13 cellular contexts compared by ENCODE assay signal in the genomic region with DNA sequence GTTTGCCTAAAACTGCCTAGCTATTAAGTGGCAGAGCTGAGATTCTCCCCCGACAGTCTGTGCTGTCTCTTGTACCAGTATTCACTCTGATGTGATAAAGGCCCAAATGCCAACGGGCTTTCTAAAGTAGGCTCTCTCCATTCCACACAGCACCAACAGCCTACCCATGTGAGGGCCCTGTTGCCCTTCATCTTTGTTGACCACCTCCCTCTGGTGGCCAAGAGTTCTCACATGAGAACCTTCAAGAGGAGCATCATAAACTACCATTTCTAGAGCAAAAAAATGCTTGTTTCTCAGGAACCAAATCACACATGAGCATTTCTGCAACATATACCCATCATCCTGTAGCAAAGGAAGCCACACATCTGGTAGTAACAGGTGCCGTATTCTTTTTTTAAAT.
DNase-seq lines count a peak whose midpoint lies in the region; ATAC-seq and TF ChIP-seq lines count a peak whose summit lies in the region.
"Had no signal": no experiment of that assay in that cellular context is flagged by ENCODE, and none has a peak within 500 bp of the region (broad histone marks: within the 10 kb centered on the region; RNA-seq: fewer than 3 reads in every experiment).

No MANE protein-coding gene starts in this region.

- H3K4me1 ChIP-seq in Caco-2 (no peaks in the 10 kb centered on the region), OCI-LY7 (ENCODE audit: insufficient read depth, low read length, poor library complexity, severe bottlenecking) (no peaks in the 10 kb centered on the region)
- H3K4me1 ChIP-seq: left ventricle myocardium inferior had no signal

- no peak overlapping the region for H3K4me3 Mint-ChIP-seq in Caco-2 (ENCODE audit: unreplicated experiment)
- H3K4me3 Mint-ChIP-seq: activated CD8-positive, alpha-beta T cell treated with anti-CD3 and anti-CD28 coated beads, Interleukin-2, amount 10 ng/mL, durations not matched to agents 7 days and 5 days; activated naive CD4-positive, alpha-beta T cell treated with anti-CD3 and anti-CD28 coated beads, Interleukin-2, amount 50 U/mL, for 24 hours; CD4-positive, CD25-positive, alpha-beta regulatory T cell had no signal

- H3K4me2 ChIP-seq in OCI-LY7 (ENCODE audit: low read length), result no peak overlapping the region

- H3K9me3 ChIP-seq in Caco-2, result no peaks in the 10 kb centered on the region
- no peaks in the 10 kb centered on the region for H3K9me3 ChIP-seq in OCI-LY7 (ENCODE audit: low read length)
- H3K9me3 ChIP-seq: ovary had no signal

- H3K79me2 ChIP-seq in OCI-LY7 (ENCODE audit: insufficient read depth, low read depth, low read length), result no peaks in the 10 kb centered on the region

- no peak overlapping the region for H3K27ac Mint-ChIP-seq in Caco-2 (ENCODE audit: unreplicated experiment)
- H3K27ac Mint-ChIP-seq: activated CD8-positive, alpha-beta T cell treated with anti-CD3 and anti-CD28 coated beads, Interleukin-2, amount 10 ng/mL, durations not matched to agents 7 days and 5 days; activated naive CD4-positive, alpha-beta T cell treated with anti-CD3 and anti-CD28 coated beads, Interleukin-2, amount 50 U/mL, for 24 hours; CD4-positive, CD25-positive, alpha-beta regulatory T cell had no signal

- no peak overlapping the region for H3K27ac ChIP-seq in OCI-LY7 (ENCODE audit: low read depth, low read length, poor library complexity, severe bottlenecking)
- H3K27ac ChIP-seq: left ventricle myocardium inferior, ovary had no signal

- H3K36me3 ChIP-seq in Caco-2 (ENCODE audit: control insufficient read depth, insufficient read depth, low read length) (no peaks in the 10 kb centered on the region), H7 (replicated peaks; ENCODE audit: control insufficient read depth, insufficient read depth, low read length) (no peaks in the 10 kb centered on the region), OCI-LY7 (ENCODE audit: insufficient read depth, low read length) (no peaks in the 10 kb centered on the region)
- H3K36me3 ChIP-seq: left ventricle myocardium inferior, ovary had no signal

- H3K4me1 Mint-ChIP-seq in Caco-2 (ENCODE audit: low read depth, unreplicated experiment), result no peaks in the 10 kb centered on the region
- H3K4me1 Mint-ChIP-seq: activated naive CD4-positive, alpha-beta T cell treated with anti-CD3 and anti-CD28 coated beads, Interleukin-2, amount 50 U/mL, for 24 hours; CD4-positive, CD25-positive, alpha-beta regulatory T cell had no signal

- CTCF ChIA-PET in Caco-2 (lab: Charles Lee) (interaction anchor here (1.0 kb wide), 1 partner anchor 264 kb away, joined by 4 read pairs; no protein-coding TSS in a partner anchor), OCI-LY7 (lab: Charles Lee; ENCODE audit: unreplicated experiment) (no interaction called here)

- no peak overlapping the region for H3K4me3 ChIP-seq in Caco-2 (ENCODE audit: low read depth, low read length)
- H3K4me3 ChIP-seq in H7 (ENCODE audit: insufficient read depth, low read depth, low read length), result no peak overlapping the region
- H3K4me3 ChIP-seq in OCI-LY7 (ENCODE audit: low read depth, low read length, poor library complexity, severe bottlenecking), result no peak overlapping the region
- H3K4me3 ChIP-seq: left ventricle myocardium inferior, ovary had no signal

- no peak for ATAC-seq in HG03378 (IDR thresholded peaks at IDR 0.05; ENCODE audit: unreplicated experiment)
- ATAC-seq: activated CD8-positive, alpha-beta T cell treated with anti-CD3 and anti-CD28 coated beads, Interleukin-2, amount 10 ng/mL, durations not matched to agents 7 days and 5 days had no signal

- intact Hi-C loops in Caco-2 (cut with micrococcal nuclease; ENCODE audit: unreplicated experiment), result loop anchor here (1.0 to 10.0 kb wide), 3 partner anchors 162 to 264 kb away; no protein-coding TSS in a partner anchor
- intact Hi-C loops in OCI-LY7 (cut with micrococcal nuclease; ENCODE audit: unreplicated experiment), result no loop called here

- peak in 1 of 2 experiments; percentile 30 for TF ChIP-seq CTCF in Caco-2 (IDR thresholded peaks at IDR 0.05; ENCODE audit: insufficient read depth in 1 of 2, low read depth in 1 of 2, low read length in 1 of 2, severe bottlenecking in 1 of 2, unreplicated experiment in 1 of 2)
- peak; percentile 38; the same call in 1 of the 2 replicates for TF ChIP-seq CTCF in OCI-LY7 (conservative IDR thresholded peaks at IDR 0.05; ENCODE audit: low read length)

- no peaks in the 10 kb centered on the region for H3K9me2 ChIP-seq in OCI-LY7 (ENCODE audit: insufficient read depth, low read length)

- BruUV-seq in Caco-2 (replicated peaks; lab: Mats Ljungman, UMichigan) (no TSS peak), OCI-LY7 (replicated peaks; lab: Mats Ljungman, UMichigan) (no TSS peak)

- DNase-seq in Caco-2 (peak; percentile 32 to 40), H7 (peak; percentile 15), OCI-LY7 (ENCODE audit: low spot score) (no peak), kidney tubule cell (ENCODE audit: low spot score) (peak; percentile 23), AG08395 (ENCODE audit: low spot score) (no peak)
- no peak for DNase-seq in stimulated activated CD4-positive, alpha-beta T cell treated with anti-CD3 and anti-CD28 coated beads, Interleukin-4, amount 100 ng/mL, for 4 hours
- DNase-seq in activated CD4-positive, alpha-beta T cell treated with anti-CD3 and anti-CD28 coated beads, Interleukin-2, amount 50 U/mL, for 4 hours, result no peak
- DNase-seq: activated CD8-positive, alpha-beta T cell treated with anti-CD3 and anti-CD28 coated beads, Interleukin-2, amount 10 ng/mL, durations not matched to agents 7 days and 5 days; CD4-positive, CD25-positive, alpha-beta regulatory T cell; left ventricle myocardium inferior; ovary had no signal

- no peaks in the 10 kb centered on the region for H4K20me1 ChIP-seq in OCI-LY7 (ENCODE audit: insufficient read depth, low read length)

- H3K9me3 Mint-ChIP-seq in Caco-2 (ENCODE audit: unreplicated experiment), result no peaks in the 10 kb centered on the region

- peaks cover 5% of the 10 kb centered on the region for H3K27me3 Mint-ChIP-seq in Caco-2 (ENCODE audit: insufficient read depth, unreplicated experiment)
- H3K27me3 Mint-ChIP-seq: CD4-positive, CD25-positive, alpha-beta regulatory T cell had no signal

- no peak overlapping the region for H2AFZ ChIP-seq in OCI-LY7 (ENCODE audit: low read length)

- H3K27me3 ChIP-seq in Caco-2 (replicated peaks; ENCODE audit: control insufficient read depth, insufficient read depth, low read length) (no peaks in the 10 kb centered on the region), H7 (ENCODE audit: control insufficient read depth, insufficient read depth, low read length) (no peaks in the 10 kb centered on the region)
- H3K27me3 ChIP-seq: ovary had no signal

- H3K36me3 Mint-ChIP-seq in Caco-2 (ENCODE audit: insufficient read depth, unreplicated experiment), result no peaks in the 10 kb centered on the region
- H3K36me3 Mint-ChIP-seq: CD4-positive, CD25-positive, alpha-beta regulatory T cell had no signal

- POLR2A ChIA-PET in Caco-2 (lab: Charles Lee) (no interaction called here), OCI-LY7 (lab: Charles Lee) (interaction anchor here (1.2 kb wide), 1 partner anchor 10 kb away, joined by 4 read pairs; no protein-coding TSS in a partner anchor)

Comparison
In these comparisons a context has a peak if more than half of its experiments do, and no peak if none do; other contexts are left out.
1. DNase-seq: peak in Caco-2 (2 of 2), H7 (single experiment) and kidney tubule cell (single experiment); none in OCI-LY7 (single experiment), stimulated activated CD4-positive, alpha-beta T cell treated with anti-CD3 and anti-CD28 coated beads, Interleukin-4, amount 100 ng/mL, for 4 hours (0 of 2), AG08395 (single experiment) and activated CD4-positive, alpha-beta T cell treated with anti-CD3 and anti-CD28 coated beads, Interleukin-2, amount 50 U/mL, for 4 hours (0 of 2).